ENCODE assay signal across 8 cellular contexts in the genomic region with DNA sequence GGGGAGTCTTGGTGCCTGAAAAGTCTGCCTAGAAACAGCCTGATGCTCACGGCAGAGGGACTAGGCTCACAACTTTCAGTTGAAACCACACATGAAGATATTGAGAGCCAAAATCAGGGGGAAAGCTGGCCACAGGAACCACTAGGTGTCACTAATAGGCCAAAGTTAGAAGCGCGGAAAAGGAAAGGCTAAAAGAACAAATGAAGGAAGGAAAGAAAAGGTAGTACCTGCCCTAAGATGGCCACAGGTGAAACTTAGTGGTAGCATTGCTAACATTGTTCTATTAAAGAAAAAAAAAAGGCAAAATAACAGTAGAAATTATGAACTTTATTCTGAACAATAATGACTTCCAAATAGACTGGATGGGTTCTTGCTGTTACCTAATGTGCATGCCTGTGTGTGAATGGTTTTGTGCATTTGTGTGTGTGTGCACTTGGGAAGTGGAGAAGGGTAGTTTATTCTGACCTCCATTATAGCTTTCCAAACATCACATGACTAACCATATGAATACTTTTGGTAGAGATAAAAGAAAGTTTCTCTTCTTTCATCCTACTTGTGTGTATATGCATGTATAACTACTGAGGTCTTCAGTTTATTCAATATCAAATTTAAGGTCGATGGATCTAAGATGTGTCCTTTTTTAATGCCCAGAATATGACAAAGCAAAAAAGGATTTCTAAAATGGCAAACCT. TPM values are rescaled to one million over a fixed set of nuclear protein-coding genes. Genes with fewer than 3 reads are reported as not detected.
DNase-seq lines count a peak whose midpoint lies in the region; ATAC-seq and TF ChIP-seq lines count a peak whose summit lies in the region.

No MANE protein-coding gene starts in this region.

- intact Hi-C loops in adrenal gland (cut with DNase I) = loop anchor here in 1 of 2 donors (2.0 kb wide), 1 partner anchor 200 kb away; no protein-coding TSS in a partner anchor

- H3K4me3 ChIP-seq in adrenal gland = no peak overlapping the region

- peak overlapping the region in 1 of 5 donors; percentile 15 for H3K27ac ChIP-seq in adrenal gland

- no peaks in the 10 kb centered on the region for H3K27me3 ChIP-seq in adrenal gland

- no peaks in the 10 kb centered on the region for H3K36me3 ChIP-seq in adrenal gland (replicated peaks in 1 of 2)

- H3K9me3 ChIP-seq in adrenal gland (replicated peaks in 1 of 3) = no peaks in the 10 kb centered on the region

- DNase-seq in NCI-H2196 (lab: John Stamatoyannopoulos, UW; ENCODE audit: unreplicated experiment) (peak; percentile 26), NCI-H2196 treated with DMSO at 0.1 percent for 48 hours (lab: John Stamatoyannopoulos, UW; ENCODE audit: unreplicated experiment) (no peak), KBM-7 (peak; percentile 77), SK-MEL-5 (ENCODE audit: low read depth, low spot score) (peak; percentile 81), adrenal gland (peak; percentile 42 to 81 (median 57)), islet precursor cell (peak; percentile 76)
- peak; percentile 58 for DNase-seq in stimulated activated CD8-positive, alpha-beta memory T cell treated with anti-CD3 and anti-CD28 coated beads, Interleukin-4, amount 100 ng/mL, for 48 hours

- TF ChIP-seq CTCF in adrenal gland (IDR thresholded peaks at IDR 0.05) = peak; percentile 48 to 87 (median 72)

- WGBS in adrenal gland, 4 donors = 13 to 16% (median 15%) methylated on average over 4 of the region's 4 CpGs

- in situ Hi-C loops in KBM-7 (cut with MboI; ENCODE audit: low pct_unique_long_range_greater_than_20kb, low sequenced_read_pairs) (no loop called here), SK-MEL-5 (cut with HindIII; ENCODE audit: low pct_unique_long_range_greater_than_20kb, low sequenced_read_pairs) (no loop called here)

- H3K4me1 ChIP-seq in adrenal gland (replicated peaks in 1 of 2) = peaks cover 9 to 16% of the 10 kb centered on the region in 2 donors

- peak; percentile 36 for ATAC-seq in GM21619 (IDR thresholded peaks at IDR 0.05; ENCODE audit: unreplicated experiment)

- no peak for TF ChIP-seq POLR2A in adrenal gland (IDR thresholded peaks at IDR 0.05)

RNA-seq across cellular contexts. Expression of a gene that starts 2.1 kb away (rescaled TPM):
- total RNA-seq in SK-MEL-5 (2014; rRNA removed; shearing (Covaris generic)) = 2.2 and 4.5 TPM in 2 replicates
- 1.9 and 3.0 TPM in 2 replicates for polyA plus RNA-seq in SK-MEL-5 (2015; cell fraction: cytosol; rRNA removed)
- 2.4 and 2.9 TPM in 2 replicates for polyA plus RNA-seq in SK-MEL-5 (2015; cell fraction: nucleus; rRNA removed)
- 1 to 10 TPM in 6 of 8 donors, under 1 TPM in 2; 0.43 to 3.6 (median 2.6) TPM for total RNA-seq in adrenal gland
- 1 to 10 TPM; 1.9 to 4.8 (median 2.5) TPM for polyA plus RNA-seq in adrenal gland

RNA-seq across cellular contexts. Expression of a gene that starts 24.6 kb away (rescaled TPM):
- not detected in 2 replicates for total RNA-seq in SK-MEL-5 (2014; rRNA removed; shearing (Covaris generic))
- not detected in 2 replicates for polyA plus RNA-seq in SK-MEL-5 (2015; cell fraction: cytosol; rRNA removed)
- not detected in 2 replicates for polyA plus RNA-seq in SK-MEL-5 (2015; cell fraction: nucleus; rRNA removed)
- under 1 TPM; 0.12 to 0.74 (median 0.35) TPM for total RNA-seq in adrenal gland
- polyA plus RNA-seq in adrenal gland = under 1 TPM; 0.03 to 0.40 (median 0.11) TPM

RNA-seq across cellular contexts. Expression of a gene that starts 38.3 kb away (rescaled TPM):
- not detected in 2 replicates for total RNA-seq in SK-MEL-5 (2014; rRNA removed; shearing (Covaris generic))
- polyA plus RNA-seq in SK-MEL-5 (2015; cell fraction: cytosol; rRNA removed) = 0.22 TPM in 1 of 2 replicates, not detected in the other
- 2.1 TPM in 1 of 2 replicates, not detected in the other for polyA plus RNA-seq in SK-MEL-5 (2015; cell fraction: nucleus; rRNA removed)
- 1 to 10 TPM in 1 of 8 donors, under 1 TPM in 3, not detected in 4; 0.36 to 1.8 (median 0.59) TPM for total RNA-seq in adrenal gland
- 1 to 10 TPM in 1 of 3 donors, under 1 TPM in 1, not detected in 1; 0.26 to 2.7 TPM for polyA plus RNA-seq in adrenal gland
